26 cellular contexts compared by ENCODE assay signal in genomic region chr7:31850601-31851000, GRCh38.
A peak's percentile ranks its signal among the peaks of the same experiment; 100 is the strongest.
DNase-seq lines count a peak whose midpoint lies in the region; ATAC-seq, FAIRE-seq and TF ChIP-seq lines count a peak whose summit lies in the region.
"Had no signal": no experiment of that assay in that cellular context is flagged by ENCODE, and none has a peak within 500 bp of the region (broad histone marks: within the 10 kb centered on the region; RNA-seq: fewer than 3 reads in every experiment).

No MANE protein-coding gene starts in this region.

- H3K4me1 Mint-ChIP-seq in osteocyte (ENCODE audit: unreplicated experiment), result peaks cover 12% of the 10 kb centered on the region
- H3K4me1 Mint-ChIP-seq: CD4-positive, alpha-beta memory T cell; H9; IgD-negative memory B cell had no signal

- no TSS peak for BruUV-seq in endothelial cell of umbilical vein (replicated peaks; lab: Mats Ljungman, UMichigan)

- FAIRE-seq in endothelial cell of umbilical vein (lab: Jason Lieb, UNC), result no peak
- FAIRE-seq: A204.1, RCC 7860 had no signal

- peaks cover 39% of the 10 kb centered on the region for H3K36me3 Mint-ChIP-seq in osteocyte (ENCODE audit: unreplicated experiment)
- H3K36me3 Mint-ChIP-seq: CD4-positive, alpha-beta memory T cell; IgD-negative memory B cell had no signal

- H3K27me3 ChIP-seq in GM23248 (replicated peaks; ENCODE audit: insufficient read depth) (no peaks in the 10 kb centered on the region), endothelial cell of umbilical vein (ENCODE audit: control insufficient read depth in 2 of 2, insufficient read depth in 2 of 2, low read length in 2 of 2) (no peaks in the 10 kb centered on the region), left lung (no peaks in the 10 kb centered on the region)

- no peak overlapping the region for H2AFZ ChIP-seq in GM23248
- H2AFZ ChIP-seq in endothelial cell of umbilical vein (ENCODE audit: low read depth, low read length), result peak overlapping the region; percentile 24

- H3K4me3 ChIP-seq in GM23248 (no peak overlapping the region), endothelial cell of umbilical vein (replicated peaks in 1 of 3; ENCODE audit: insufficient read depth in 1 of 3, low read depth in 1 of 3, low read length in 3 of 3) (no peak overlapping the region), left lung (no peak overlapping the region)
- H3K4me3 ChIP-seq: SK-N-MC had no signal

- H3K36me3 ChIP-seq in GM23248 (ENCODE audit: low read depth) (peaks cover 5% of the 10 kb centered on the region; the same call in 1 of the 2 replicates), endothelial cell of umbilical vein (ENCODE audit: control insufficient read depth in 2 of 2, extremely low read depth in 1 of 2, insufficient read depth in 2 of 2, low read length in 2 of 2) (no peaks in the 10 kb centered on the region), left lung (no peaks in the 10 kb centered on the region)

- no peaks in the 10 kb centered on the region for H3K9me2 ChIP-seq in GM23248 (ENCODE audit: insufficient read depth)

- no peaks in the 10 kb centered on the region for H3K9me3 Mint-ChIP-seq in osteocyte (ENCODE audit: unreplicated experiment)
- H3K9me3 Mint-ChIP-seq: H9, IgD-negative memory B cell had no signal

- peak; percentile 15 for DNase-seq in GM23248
- DNase-seq in NCI-H82 (lab: John Stamatoyannopoulos, UW), result peak; percentile 91
- DNase-seq in endothelial cell of umbilical vein (ENCODE audit: low read depth, low spot score), result no peak
- no peak for DNase-seq in osteocyte (ENCODE audit: extremely low spot score, unreplicated experiment)
- no peak for DNase-seq in T-helper 9 cell
- DNase-seq in left lung, result no peak
- DNase-seq in midbrain (lab: John Stamatoyannopoulos, UW), result no peak
- DNase-seq: AML-193; C1 segment of cervical spinal cord; Caco-2; CD4-positive, alpha-beta memory T cell; H9; HFFc6; MM.1S; NCI-H1417 treated with DMSO at 0.1 percent for 48 hours; NCI-H1694 treated with DMSO at 0.1 percent for 48 hours; NCI-H2081; NCI-H2171; NCI-H226; SIG-M5 had no signal

- no peaks in the 10 kb centered on the region for H4K20me1 ChIP-seq in GM23248 (ENCODE audit: insufficient read depth)
- H4K20me1 ChIP-seq in endothelial cell of umbilical vein (replicated peaks; ENCODE audit: control insufficient read depth, extremely low read depth, insufficient read depth, low read length), result no peaks in the 10 kb centered on the region

- H3K79me2 ChIP-seq in GM23248 (ENCODE audit: insufficient read depth) (no peaks in the 10 kb centered on the region), endothelial cell of umbilical vein (ENCODE audit: control insufficient read depth, insufficient read depth, low read length) (no peaks in the 10 kb centered on the region)

- H3K4me3 Mint-ChIP-seq in osteocyte (ENCODE audit: unreplicated experiment), result no peak overlapping the region
- H3K4me3 Mint-ChIP-seq: CD4-positive, alpha-beta memory T cell; H9; HFFc6; IgD-negative memory B cell had no signal

- H3K9me3 ChIP-seq in GM23248 (ENCODE audit: low read depth), result no peaks in the 10 kb centered on the region
- no peaks in the 10 kb centered on the region for H3K9me3 ChIP-seq in endothelial cell of umbilical vein (replicated peaks; ENCODE audit: control insufficient read depth, insufficient read depth, low read length)
- H3K9me3 ChIP-seq in left lung, result no peaks in the 10 kb centered on the region
- H3K9me3 ChIP-seq: Caco-2 had no signal

- H3K9ac ChIP-seq in GM23248 (no peak overlapping the region), endothelial cell of umbilical vein (replicated peaks; ENCODE audit: extremely low read depth, insufficient read depth, low read length) (no peak overlapping the region)
- H3K9ac ChIP-seq: KMS-11 had no signal

- in situ Hi-C loops in GM23248 (cut with MboI), result no loop called here

- ATAC-seq in HG03521 (IDR thresholded peaks at IDR 0.05; ENCODE audit: unreplicated experiment) (no peak), left lung (no peak)

- TF ChIP-seq CTCF in endothelial cell of umbilical vein (IDR thresholded peaks at IDR 0.05; ENCODE audit: extremely low read depth in 1 of 2, insufficient read depth in 1 of 2, low read depth in 1 of 2, low read length in 2 of 2) (no peak), osteocyte (IDR thresholded peaks at IDR 0.05) (no peak), left lung (IDR thresholded peaks at IDR 0.05) (no peak)

- peak overlapping the region; percentile 39 for H3K27ac Mint-ChIP-seq in osteocyte (ENCODE audit: unreplicated experiment)
- H3K27ac Mint-ChIP-seq: CD4-positive, alpha-beta memory T cell; H9; HFFc6; IgD-negative memory B cell had no signal

- dilution Hi-C loops in endothelial cell of umbilical vein (cut with MboI; ENCODE audit: extremely low pct_ligation_motif_present, low sequenced_read_pairs), result no loop called here

- CTCF ChIA-PET in endothelial cell of umbilical vein (lab: Charles Lee), result interaction anchor here (1.6 kb wide), 1 partner anchor 314 kb away, joined by 3 read pairs; no protein-coding TSS in a partner anchor

- no peaks in the 10 kb centered on the region for H3F3A ChIP-seq in GM23248 (ENCODE audit: insufficient read depth)

- 25 to 26% methylated on average over 4 of the region's 4 CpGs for WGBS in GM23248 (ENCODE audit: low coverage in 1 of 2, low lambda C conversion rate in 2 of 2, missing lambda C conversion rate in 2 of 2), 2 experiments

- TF ChIP-seq POLR2A in endothelial cell of umbilical vein (IDR thresholded peaks at IDR 0.05; ENCODE audit: low read depth, low read length), result no peak

- H3K4me1 ChIP-seq in GM23248 (ENCODE audit: insufficient read depth) (peaks cover 4% of the 10 kb centered on the region; the same call in 1 of the 2 replicates), endothelial cell of umbilical vein (ENCODE audit: control insufficient read depth, extremely low read depth, insufficient read depth, low read length) (peaks cover 8% of the 10 kb centered on the region), left lung (no peaks in the 10 kb centered on the region)
- H3K4me1 ChIP-seq: Caco-2 had no signal

- no peaks in the 10 kb centered on the region for H3K27me3 Mint-ChIP-seq in osteocyte (ENCODE audit: unreplicated experiment)
- H3K27me3 Mint-ChIP-seq: CD4-positive, alpha-beta memory T cell; IgD-negative memory B cell had no signal

- no peak overlapping the region for H3K27ac ChIP-seq in GM23248
- H3K27ac ChIP-seq in endothelial cell of umbilical vein (ENCODE audit: insufficient read depth, low read depth, low read length), result no peak overlapping the region
- H3K27ac ChIP-seq in left lung, result no peak overlapping the region
- H3K27ac ChIP-seq: KMS-11, SK-N-MC had no signal

- POLR2A ChIA-PET in endothelial cell of umbilical vein (lab: Charles Lee), result interaction anchor here (0.8 kb wide), 1 partner anchor 10 kb away, joined by 8 read pairs; no protein-coding TSS in a partner anchor

- no peak overlapping the region for H3K4me2 ChIP-seq in GM23248 (ENCODE audit: unreplicated experiment)
- peak overlapping the region; percentile 9 for H3K4me2 ChIP-seq in endothelial cell of umbilical vein (ENCODE audit: insufficient read depth, low read length)
- H3K4me2 ChIP-seq: KMS-11 had no signal

- no peaks in the 10 kb centered on the region for H3K9me1 ChIP-seq in endothelial cell of umbilical vein (replicated peaks; ENCODE audit: control insufficient read depth, extremely low read depth, insufficient read depth, low read length)

- intact Hi-C loops in endothelial cell of umbilical vein (cut with micrococcal nuclease) (loop anchor here (1.0 kb wide), 1 partner anchor 20 kb away; no protein-coding TSS in a partner anchor), left lung (cut with DNase I) (no loop called here)

TF ChIP-seq in endothelial cell of umbilical vein, 7 proteins besides CTCF, POLR2A, EP300 and RAD21:
- no peak for TF ChIP-seq MAX (IDR thresholded peaks at IDR 0.05; ENCODE audit: insufficient read depth, insufficient read length)
- no peak for TF ChIP-seq JUN (IDR thresholded peaks at IDR 0.05; ENCODE audit: borderline replicate concordance, insufficient read depth, insufficient read length, low read depth)

Comparison
In these comparisons a context has a peak if more than half of its experiments do, and no peak if none do; other contexts are left out.
1. DNase-seq: peak in GM23248 (single experiment) and NCI-H82 (single experiment); none in endothelial cell of umbilical vein (single experiment), osteocyte (single experiment), T-helper 9 cell (single experiment), left lung (0 of 2) and midbrain (single experiment).